ENCODE assay signal across 9 cellular contexts in genomic region chr9:36905101-36906066, GRCh38.
DNase-seq lines count a peak whose midpoint lies in the region; ATAC-seq, FAIRE-seq and TF ChIP-seq lines count a peak whose summit lies in the region.
"Had no signal": no experiment of that assay in that cellular context is flagged by ENCODE, and none has a peak within 500 bp of the region (broad histone marks: within the 10 kb centered on the region; RNA-seq: fewer than 3 reads in every experiment).

No MANE protein-coding gene starts in this region.

- peak; percentile 3 for TF ChIP-seq CTCF in bronchial epithelial cell (IDR thresholded peaks at IDR 0.05; ENCODE audit: insufficient read depth, low read length, severe bottlenecking)

- peaks cover 6% of the 10 kb centered on the region for H3K36me3 Mint-ChIP-seq in IgD-negative memory B cell
- H3K36me3 Mint-ChIP-seq in naive B cell = peaks cover 23 to 30% of the 10 kb centered on the region in 2 donors
- no peaks in the 10 kb centered on the region for H3K36me3 Mint-ChIP-seq in stimulated activated effector memory CD8-positive, alpha-beta T cell treated with anti-CD3 and anti-CD28 coated beads, Interleukin-12 subunit alpha, Interleukin-12 subunit beta, amount 100 ng/mL, for 72 hours

- DNase-seq in DMS53 (lab: John Stamatoyannopoulos, UW) (peak; percentile 6), DMS53 treated with DMSO at 0.1 percent for 48 hours (lab: John Stamatoyannopoulos, UW; ENCODE audit: unreplicated experiment) (no peak), bronchial epithelial cell (ENCODE audit: low read depth) (no peak), naive B cell (no peak), A172 (ENCODE audit: low spot score) (no peak), NCI-H1930 (lab: John Stamatoyannopoulos, UW) (no peak)
- no peak for DNase-seq in stimulated activated effector memory CD8-positive, alpha-beta T cell treated with anti-CD3 and anti-CD28 coated beads, Interleukin-12 subunit alpha, Interleukin-12 subunit beta, amount 100 ng/mL, for 72 hours (ENCODE audit: low spot score in 2 of 2)

- H3K9me3 Mint-ChIP-seq in IgD-negative memory B cell = no peaks in the 10 kb centered on the region
- no peaks in the 10 kb centered on the region for H3K9me3 Mint-ChIP-seq in naive B cell
- H3K9me3 Mint-ChIP-seq in stimulated activated effector memory CD8-positive, alpha-beta T cell treated with anti-CD3 and anti-CD28 coated beads, Interleukin-12 subunit alpha, Interleukin-12 subunit beta, amount 100 ng/mL, for 72 hours = no peaks in the 10 kb centered on the region

- ATAC-seq in naive B cell (ENCODE audit: low read depth in 2 of 2) = no peak
- no peak for ATAC-seq in stimulated activated effector memory CD8-positive, alpha-beta T cell treated with anti-CD3 and anti-CD28 coated beads, Interleukin-12 subunit alpha, Interleukin-12 subunit beta, amount 100 ng/mL, for 72 hours

- peak overlapping the region in 2 of 3 donors; percentile 62 to 78 for H3K27ac Mint-ChIP-seq in IgD-negative memory B cell
- peak overlapping the region; percentile 47 to 90 (median 80) for H3K27ac Mint-ChIP-seq in naive B cell
- no peak overlapping the region for H3K27ac Mint-ChIP-seq in stimulated activated effector memory CD8-positive, alpha-beta T cell treated with anti-CD3 and anti-CD28 coated beads, Interleukin-12 subunit alpha, Interleukin-12 subunit beta, amount 100 ng/mL, for 72 hours

- H3K4me1 Mint-ChIP-seq in IgD-negative memory B cell = peaks cover 8 to 28% (median 10%) of the 10 kb centered on the region in 3 donors
- peaks cover 54 to 82% (median 56%) of the 10 kb centered on the region in 3 donors for H3K4me1 Mint-ChIP-seq in naive B cell
- peaks cover 17% of the 10 kb centered on the region for H3K4me1 Mint-ChIP-seq in stimulated activated effector memory CD8-positive, alpha-beta T cell treated with anti-CD3 and anti-CD28 coated beads, Interleukin-12 subunit alpha, Interleukin-12 subunit beta, amount 100 ng/mL, for 72 hours

- H3K4me3 ChIP-seq in bronchial epithelial cell (ENCODE audit: low read depth, low read length) = no peak overlapping the region

- H3K4me3 Mint-ChIP-seq in IgD-negative memory B cell = no peak overlapping the region
- peak overlapping the region in 3 of 8 donors; percentile 36 to 49 (median 39) for H3K4me3 Mint-ChIP-seq in naive B cell
- no peak overlapping the region for H3K4me3 Mint-ChIP-seq in stimulated activated effector memory CD8-positive, alpha-beta T cell treated with anti-CD3 and anti-CD28 coated beads, Interleukin-12 subunit alpha, Interleukin-12 subunit beta, amount 100 ng/mL, for 72 hours

- no peaks in the 10 kb centered on the region for H3K36me3 ChIP-seq in bronchial epithelial cell (ENCODE audit: control insufficient read depth, insufficient read depth, low read length)

- H3K27me3 ChIP-seq in bronchial epithelial cell (ENCODE audit: control insufficient read depth, insufficient read depth, low read length) = peaks cover 18% of the 10 kb centered on the region

- H3K27me3 Mint-ChIP-seq in IgD-negative memory B cell (no peaks in the 10 kb centered on the region), naive B cell (no peaks in the 10 kb centered on the region)

- FAIRE-seq in bronchial epithelial cell (lab: Jason Lieb, UNC) = no peak
- FAIRE-seq: A204.1 had no signal
